Comparison of ENCODE assay signal across 11 cellular contexts in genomic region chr14:88552859-88553258, GRCh38. TPM values are rescaled to one million over a fixed set of nuclear protein-coding genes. Genes with fewer than 3 reads are reported as not detected.
A peak's percentile ranks its signal among the peaks of the same experiment; 100 is the strongest.
DNase-seq lines count a peak whose midpoint lies in the region; ATAC-seq, FAIRE-seq and TF ChIP-seq lines count a peak whose summit lies in the region.
"Had no signal": no experiment of that assay in that cellular context is flagged by ENCODE, and none has a peak within 500 bp of the region (broad histone marks: within the 10 kb centered on the region; RNA-seq: fewer than 3 reads in every experiment).

No MANE protein-coding gene starts in this region.

- H3K27ac Mint-ChIP-seq in neural crest cell (ENCODE audit: unreplicated experiment) (no peak overlapping the region), T-cell (no peak overlapping the region)

- H4K91ac ChIP-seq in trophoblast cell (ENCODE audit: low read depth, low read length), result no peak overlapping the region

- no peak overlapping the region for H2BK5ac ChIP-seq in trophoblast cell (ENCODE audit: low read depth, low read length, poor library complexity)

- ATAC-seq in T-cell (replicated peaks in 1 of 4), result no peak

- DNase-seq in A673 (ENCODE audit: low spot score) (no peak), endothelial cell of umbilical vein (ENCODE audit: low read depth, low spot score) (no peak), neural crest cell (ENCODE audit: low read depth, low spot score) (no peak), trophoblast cell (no peak), caudate nucleus (lab: John Stamatoyannopoulos, UW) (no peak), esophagus squamous epithelium (lab: John Stamatoyannopoulos, UW) (no peak), T-cell (no peak)
- DNase-seq: activated T-cell treated with anti-CD3 and anti-CD28 coated beads, Interleukin-2, amount 50 U/mL, for 48 hours; NCI-H1105 treated with DMSO at 0.1 percent for 48 hours had no signal

- H2AFZ ChIP-seq in endothelial cell of umbilical vein (ENCODE audit: low read depth, low read length) (no peak overlapping the region), trophoblast cell (ENCODE audit: insufficient read depth, low read length, poor library complexity) (no peak overlapping the region)

- H2BK12ac ChIP-seq in trophoblast cell (ENCODE audit: low read length), result no peak overlapping the region

- no peak for FAIRE-seq in endothelial cell of umbilical vein (lab: Jason Lieb, UNC)

- BruUV-seq in A673 (replicated peaks; lab: Mats Ljungman, UMichigan) (no TSS peak), endothelial cell of umbilical vein (replicated peaks; lab: Mats Ljungman, UMichigan) (no TSS peak)

- no peaks in the 10 kb centered on the region for H4K20me1 ChIP-seq in endothelial cell of umbilical vein (replicated peaks; ENCODE audit: control insufficient read depth, extremely low read depth, insufficient read depth, low read length)

- TF ChIP-seq CTCF in A673 (conservative IDR thresholded peaks at IDR 0.05; ENCODE audit: low read depth, low read length), result no peak
- TF ChIP-seq CTCF in endothelial cell of umbilical vein (IDR thresholded peaks at IDR 0.05; ENCODE audit: extremely low read depth in 1 of 2, insufficient read depth in 1 of 2, low read depth in 1 of 2, low read length in 2 of 2), result no peak
- TF ChIP-seq CTCF in neural crest cell (conservative IDR thresholded peaks at IDR 0.05), result no peak
- TF ChIP-seq CTCF in esophagus squamous epithelium (IDR thresholded peaks at IDR 0.05), result no peak

- H2BK120ac ChIP-seq in trophoblast cell (ENCODE audit: insufficient read depth, low read length, poor library complexity), result no peak overlapping the region

- H3K4ac ChIP-seq in trophoblast cell (ENCODE audit: low read depth, low read length), result no peak overlapping the region

- dilution Hi-C loops in endothelial cell of umbilical vein (cut with MboI; ENCODE audit: extremely low pct_ligation_motif_present, low sequenced_read_pairs), result no loop called here

- peaks cover 9% of the 10 kb centered on the region for H3K79me1 ChIP-seq in trophoblast cell (ENCODE audit: low read length)

- TF ChIP-seq POLR2A in endothelial cell of umbilical vein (IDR thresholded peaks at IDR 0.05; ENCODE audit: low read depth, low read length), result no peak
- TF ChIP-seq POLR2A in esophagus squamous epithelium (IDR thresholded peaks at IDR 0.05), result no peak

- H4K8ac ChIP-seq in trophoblast cell (ENCODE audit: low read depth, low read length), result no peak overlapping the region

- no peaks in the 10 kb centered on the region for H3K9me1 ChIP-seq in endothelial cell of umbilical vein (replicated peaks; ENCODE audit: control insufficient read depth, extremely low read depth, insufficient read depth, low read length)

- H3K4me3 ChIP-seq in A673 (ENCODE audit: low read depth, low read length, poor library complexity, severe bottlenecking), result peak overlapping the region; percentile 75
- H3K4me3 ChIP-seq in HUES64 (ENCODE audit: low read length), result peak overlapping the region; percentile 92
- peak overlapping the region in 1 of 3 experiments; percentile 100 for H3K4me3 ChIP-seq in endothelial cell of umbilical vein (replicated peaks in 1 of 3; ENCODE audit: insufficient read depth in 1 of 3, low read depth in 1 of 3, low read length in 3 of 3)
- H3K4me3 ChIP-seq in trophoblast cell (ENCODE audit: low read depth, low read length), result no peak overlapping the region
- no peak overlapping the region for H3K4me3 ChIP-seq in esophagus squamous epithelium
- H3K4me3 ChIP-seq: BLaER1 had no signal

- no peaks in the 10 kb centered on the region for H3K9me3 Mint-ChIP-seq in neural crest cell
- H3K9me3 Mint-ChIP-seq in T-cell, result no peaks in the 10 kb centered on the region

- WGBS in HUES64, result 85% methylated on average over 2 of the region's 2 CpGs
- whole genome bisulfite sequencing in trophoblast cell (ENCODE audit: extremely low coverage, insufficient coverage, insufficient read length), result no CpG with 5 or more reads among the region's 2 CpGs
- WGBS in esophagus squamous epithelium, 2 donors, result 70 to 73% methylated on average over 2 of the region's 2 CpGs

- no peak overlapping the region for H2AK5ac ChIP-seq in trophoblast cell (ENCODE audit: low read length)

- H3K4me1 Mint-ChIP-seq in neural crest cell (peaks cover 28% of the 10 kb centered on the region), T-cell (peaks cover 31 to 34% (median 32%) of the 10 kb centered on the region in 3 donors)

- peaks cover 3% of the 10 kb centered on the region for H3K36me3 Mint-ChIP-seq in neural crest cell (ENCODE audit: low read depth)
- no peaks in the 10 kb centered on the region for H3K36me3 Mint-ChIP-seq in T-cell

- peak overlapping the region; percentile 99 for H3K4me2 ChIP-seq in endothelial cell of umbilical vein (ENCODE audit: insufficient read depth, low read length)
- H3K4me2 ChIP-seq in trophoblast cell (ENCODE audit: low read length), result no peak overlapping the region
- H3K4me2 ChIP-seq: BLaER1 had no signal

- CTCF ChIA-PET in A673 (lab: Charles Lee) (no interaction called here), endothelial cell of umbilical vein (lab: Charles Lee) (interaction anchor here (2.3 kb wide), 1 partner anchor 10 kb away, joined by 7 read pairs; the partner anchor contains the start of gene ZC3H14), T-cell (lab: Charles Lee) (no interaction called here)

- POLR2A ChIA-PET in A673 (lab: Charles Lee; ENCODE audit: low non-redundant PET) (no interaction called here), endothelial cell of umbilical vein (lab: Charles Lee) (no interaction called here), T-cell (lab: Charles Lee) (no interaction called here)

- H3K79me2 ChIP-seq in endothelial cell of umbilical vein (ENCODE audit: control insufficient read depth, insufficient read depth, low read length) (peaks cover 41% of the 10 kb centered on the region), trophoblast cell (ENCODE audit: control insufficient read depth, insufficient read depth, low read length, poor library complexity) (peaks cover 5% of the 10 kb centered on the region)

- H3K4me3 Mint-ChIP-seq in neural crest cell (peak overlapping the region; percentile 93), T-cell (no peak overlapping the region)

- H3K27me3 ChIP-seq in A673 (replicated peaks; ENCODE audit: insufficient read depth, low read depth, low read length, poor library complexity) (peaks cover 45% of the 10 kb centered on the region), HUES64 (ENCODE audit: insufficient read depth, low read length) (peaks cover 20% of the 10 kb centered on the region), endothelial cell of umbilical vein (ENCODE audit: control insufficient read depth in 2 of 2, insufficient read depth in 2 of 2, low read length in 2 of 2) (no peaks in the 10 kb centered on the region), trophoblast cell (ENCODE audit: insufficient read depth, low read length) (no peaks in the 10 kb centered on the region), esophagus squamous epithelium (peaks cover 0 to 3% (median 0%) of the 10 kb centered on the region in 4 donors)

- no peaks in the 10 kb centered on the region for H3K9me3 ChIP-seq in A673 (ENCODE audit: low read depth, low read length, poor library complexity, severe bottlenecking)
- H3K9me3 ChIP-seq in HUES64 (ENCODE audit: insufficient read depth, low read depth, low read length), result no peaks in the 10 kb centered on the region
- H3K9me3 ChIP-seq in endothelial cell of umbilical vein (replicated peaks; ENCODE audit: control insufficient read depth, insufficient read depth, low read length), result no peaks in the 10 kb centered on the region
- no peaks in the 10 kb centered on the region for H3K9me3 ChIP-seq in trophoblast cell (ENCODE audit: insufficient read depth, low read depth, low read length)
- no peaks in the 10 kb centered on the region for H3K9me3 ChIP-seq in esophagus squamous epithelium

- H3K27ac ChIP-seq in A673 (ENCODE audit: low read depth, low read length, poor library complexity, severe bottlenecking) (no peak overlapping the region), HUES64 (ENCODE audit: low read depth, low read length) (no peak overlapping the region), endothelial cell of umbilical vein (ENCODE audit: insufficient read depth, low read depth, low read length) (no peak overlapping the region), trophoblast cell (ENCODE audit: low read depth, low read length) (no peak overlapping the region), caudate nucleus (ENCODE audit: low read depth, low read length) (no peak overlapping the region), esophagus squamous epithelium (no peak overlapping the region)
- H3K27ac ChIP-seq: BLaER1 had no signal

- no peak overlapping the region for H3K18ac ChIP-seq in trophoblast cell (ENCODE audit: low read length)

- H4K12ac ChIP-seq in trophoblast cell (ENCODE audit: low read depth, low read length), result no peak overlapping the region

- H3K14ac ChIP-seq in trophoblast cell (ENCODE audit: low read length), result no peak overlapping the region

- H3K9ac ChIP-seq in HUES64 (ENCODE audit: low read depth, low read length), result no peak overlapping the region
- H3K9ac ChIP-seq in endothelial cell of umbilical vein (replicated peaks; ENCODE audit: extremely low read depth, insufficient read depth, low read length), result peak overlapping the region; percentile 94
- H3K9ac ChIP-seq in trophoblast cell (ENCODE audit: low read length), result no peak overlapping the region
- H3K9ac ChIP-seq: BLaER1 had no signal

- no peaks in the 10 kb centered on the region for H3K36me3 ChIP-seq in A673 (ENCODE audit: insufficient read depth, low read length, poor library complexity, severe bottlenecking)
- peaks cover 19% of the 10 kb centered on the region for H3K36me3 ChIP-seq in HUES64 (ENCODE audit: insufficient read depth, low read length)
- peaks cover 0 to 4% of the 10 kb centered on the region in 2 experiments for H3K36me3 ChIP-seq in endothelial cell of umbilical vein (ENCODE audit: control insufficient read depth in 2 of 2, extremely low read depth in 1 of 2, insufficient read depth in 2 of 2, low read length in 2 of 2)
- peaks cover 20 to 22% of the 10 kb centered on the region in 2 experiments for H3K36me3 ChIP-seq in trophoblast cell (ENCODE audit: control insufficient read depth in 1 of 2, insufficient read depth in 2 of 2, low read length in 2 of 2)
- peaks cover 0 to 26% (median 0%) of the 10 kb centered on the region in 3 donors for H3K36me3 ChIP-seq in esophagus squamous epithelium
- H3K36me3 ChIP-seq: BLaER1 had no signal

- H3K23ac ChIP-seq in trophoblast cell (ENCODE audit: low read length), result no peak overlapping the region

- peaks cover 9% of the 10 kb centered on the region for H3K4me1 ChIP-seq in A673 (ENCODE audit: insufficient read depth, low read length, poor library complexity, severe bottlenecking)
- peaks cover 25% of the 10 kb centered on the region for H3K4me1 ChIP-seq in HUES64 (ENCODE audit: insufficient read depth, low read length)
- H3K4me1 ChIP-seq in endothelial cell of umbilical vein (ENCODE audit: control insufficient read depth, extremely low read depth, insufficient read depth, low read length), result peaks cover 34% of the 10 kb centered on the region
- peaks cover 6 to 7% of the 10 kb centered on the region in 2 experiments for H3K4me1 ChIP-seq in trophoblast cell (ENCODE audit: control insufficient read depth in 1 of 2, insufficient read depth in 2 of 2, low read length in 2 of 2)
- peaks cover 7 to 56% (median 9%) of the 10 kb centered on the region in 3 donors for H3K4me1 ChIP-seq in esophagus squamous epithelium

- intact Hi-C loops in A673 (cut with micrococcal nuclease; ENCODE audit: unreplicated experiment) (no loop called here), endothelial cell of umbilical vein (cut with micrococcal nuclease) (loop anchor here (5.0 to 10.0 kb wide), 3 partner anchors 166 to 472 kb away; partner anchors contain the start of genes EML5 and SPATA7), esophagus squamous epithelium (cut with DNase I) (loop anchor here (10.0 kb wide), 1 partner anchor 58 kb away; no protein-coding TSS in a partner anchor)

- H3K27me3 Mint-ChIP-seq in neural crest cell (ENCODE audit: low read depth) (peaks cover 15% of the 10 kb centered on the region), T-cell (peaks cover 48 to 65% of the 10 kb centered on the region in 2 donors)

RNA-seq across cellular contexts. Expression of gene PTPN21, which starts 1.9 kb away (rescaled TPM):
- total RNA-seq in A673 (2021) (6.1 and 6.5 TPM in 2 replicates), endothelial cell of umbilical vein (16.1 and 22.9 TPM in 2 replicates), neural crest cell (21.9 and 25.3 TPM in 2 replicates), esophagus squamous epithelium (10 to 100 TPM in 1 of 4 donors, 1 to 10 TPM in 3; 4.7 to 14.5 (median 6.1) TPM), T-cell (under 1 TPM in 3 of 5 donors, not detected in 2; 0.07 to 0.60 (median 0.18) TPM)
- polyA plus RNA-seq in HUES64 (2013, experiment 1 of 2), result 7.0 TPM
- 8.5 TPM for polyA plus RNA-seq in HUES64 (2013, experiment 2 of 2)
- 9.2 and 10.2 TPM in 2 replicates for polyA plus RNA-seq in endothelial cell of umbilical vein
- polyA plus RNA-seq in endothelial cell of umbilical vein (2011; cell fraction: cytosol; rRNA removed), result 6.0 and 6.1 TPM in 2 replicates
- 28.2 and 30.9 TPM in 2 replicates for polyA plus RNA-seq in endothelial cell of umbilical vein (2011; cell fraction: nucleus; rRNA removed)
- polyA plus RNA-seq in endothelial cell of umbilical vein (2012), result 8.0 and 12.5 TPM in 2 replicates
- 16.0 and 18.8 TPM in 2 replicates for polyA minus RNA-seq in endothelial cell of umbilical vein
- polyA minus RNA-seq in endothelial cell of umbilical vein (2011; cell fraction: cytosol; rRNA and poly(A)+ RNA removed), result 3.3 TPM
- 21.5 and 22.6 TPM in 2 replicates for polyA minus RNA-seq in endothelial cell of umbilical vein (2011; cell fraction: nucleus; rRNA and poly(A)+ RNA removed)
- 119 and 131 TPM in 2 replicates for polyA plus RNA-seq in trophoblast cell (2013)

RNA-seq across cellular contexts. Expression of gene ZC3H14, which starts 10.0 kb away (rescaled TPM):
- total RNA-seq in A673 (2021), result 91.0 and 93.2 TPM in 2 replicates
- 82.0 TPM for polyA plus RNA-seq in HUES64 (2013, experiment 1 of 2)
- 70.1 TPM for polyA plus RNA-seq in HUES64 (2013, experiment 2 of 2)
- total RNA-seq in endothelial cell of umbilical vein, result 59.6 and 61.8 TPM in 2 replicates
- polyA plus RNA-seq in endothelial cell of umbilical vein, result 61.2 and 62.3 TPM in 2 replicates
- polyA plus RNA-seq in endothelial cell of umbilical vein (2011; cell fraction: cytosol; rRNA removed), result 71.1 and 77.7 TPM in 2 replicates
- polyA plus RNA-seq in endothelial cell of umbilical vein (2011; cell fraction: nucleus; rRNA removed), result 105 and 123 TPM in 2 replicates
- 39.2 and 49.9 TPM in 2 replicates for polyA plus RNA-seq in endothelial cell of umbilical vein (2012)
- 163 and 174 TPM in 2 replicates for polyA minus RNA-seq in endothelial cell of umbilical vein
- polyA minus RNA-seq in endothelial cell of umbilical vein (2011; cell fraction: cytosol; rRNA and poly(A)+ RNA removed), result 87.2 TPM
- 39.6 and 72.8 TPM in 2 replicates for polyA minus RNA-seq in endothelial cell of umbilical vein (2011; cell fraction: nucleus; rRNA and poly(A)+ RNA removed)
- total RNA-seq in neural crest cell, result 92.7 and 104 TPM in 2 replicates
- 92.2 and 93.7 TPM in 2 replicates for polyA plus RNA-seq in trophoblast cell (2013)
- 10 to 100 TPM; 28.3 to 52.3 (median 36.1) TPM for total RNA-seq in esophagus squamous epithelium
- 10 to 100 TPM; 32.2 to 50.6 (median 40.1) TPM for total RNA-seq in T-cell

Comparison
In these comparisons a context has a peak if more than half of its experiments do, and no peak if none do; other contexts are left out.
1. H3K4me3 ChIP-seq: peak in A673 (single experiment) and HUES64 (single experiment); none in trophoblast cell (single experiment) and esophagus squamous epithelium (0 of 4).